In genomic region chr18:62224229-62224628, GRCh38 we compare ENCODE assay signal across 26 cellular contexts.
"Had no signal": no experiment of that assay in that cellular context is flagged by ENCODE, and none has a peak within 500 bp of the region (broad histone marks: within the 10 kb centered on the region; RNA-seq: fewer than 3 reads in every experiment).

No MANE protein-coding gene starts in this region.

- H3K4me1 ChIP-seq: esophagus squamous epithelium, gastrocnemius medialis, heart right ventricle, left lung, lower lobe of right lung had no signal

- H3K9me3 ChIP-seq: lower lobe of right lung had no signal

- H3K27ac ChIP-seq: coronary artery, dorsolateral prefrontal cortex, epithelial cell of prostate, esophagus squamous epithelium, gastrocnemius medialis, heart right ventricle, left lung, lower lobe of right lung had no signal

- H3K27ac Mint-ChIP-seq: mesothelial cell of epicardium, naive B cell had no signal

- FAIRE-seq: endometrium, keratinocyte had no signal

- DNase-seq: dermis blood vessel endothelial cell; dorsolateral prefrontal cortex; effector CD4-positive, alpha-beta T cell; effector memory CD4-positive, alpha-beta T cell; erythroblast; esophagus squamous epithelium; foreskin fibroblast; foreskin melanocyte; gastrocnemius medialis; glutamatergic neuron; head of caudate nucleus; heart right ventricle; hippocampal formation; left cardiac atrium; left lung; left ventricle myocardium superior; lower lobe of right lung; mesenchymal stem cell; mucosa of descending colon; naive B cell had no signal

- H3K27me3 Mint-ChIP-seq: naive B cell had no signal

- H3K4me3 ChIP-seq: coronary artery, dorsolateral prefrontal cortex, esophagus squamous epithelium, gastrocnemius medialis, heart right ventricle, left lung, lower lobe of right lung, mucosa of descending colon had no signal

- H3K4me3 Mint-ChIP-seq: mesothelial cell of epicardium, naive B cell had no signal

- H3K4me1 Mint-ChIP-seq: mesothelial cell of epicardium, naive B cell had no signal

- ATAC-seq: esophagus mucosa, gastrocnemius medialis, heart right ventricle, left cardiac atrium, left lung, left ventricle myocardium superior, lower lobe of right lung, mucosa of descending colon had no signal

- H3K27me3 ChIP-seq: dorsolateral prefrontal cortex, esophagus squamous epithelium, gastrocnemius medialis, heart right ventricle, left lung had no signal
